22 cellular contexts compared by ENCODE assay signal in genomic region chr5:151890299-151890698, GRCh38. TPM values are rescaled to one million over a fixed set of nuclear protein-coding genes. Genes with fewer than 3 reads are reported as not detected.
DNase-seq lines count a peak whose midpoint lies in the region; ATAC-seq, FAIRE-seq and TF ChIP-seq lines count a peak whose summit lies in the region.
"Had no signal": no experiment of that assay in that cellular context is flagged by ENCODE, and none has a peak within 500 bp of the region (broad histone marks: within the 10 kb centered on the region; RNA-seq: fewer than 3 reads in every experiment).

No MANE protein-coding gene starts in this region.

- H3K36me3 Mint-ChIP-seq in GM23338 (ENCODE audit: low read depth) (no peaks in the 10 kb centered on the region), neural progenitor cell (no peaks in the 10 kb centered on the region), mesothelial cell of epicardium (no peaks in the 10 kb centered on the region)

- WGBS in GM12878 (ENCODE audit: insufficient coverage, insufficient replicate concordance, low lambda C conversion rate, missing lambda C conversion rate), result 2% methylated on average over 3 of the region's 3 CpGs

- H3K36me3 ChIP-seq in GM23338 (ENCODE audit: insufficient read depth) (no peaks in the 10 kb centered on the region), GM12878 (ENCODE audit: control insufficient read depth in 2 of 2, insufficient read depth in 2 of 2, low read length in 1 of 2) (no peaks in the 10 kb centered on the region), neural progenitor cell (no peaks in the 10 kb centered on the region)

- SMC1A ChIA-PET in GM12878 (lab: Charles Lee; ENCODE audit: uncharacterized antibody, unreplicated experiment), result interaction anchor here (0.6 to 1.2 kb wide), 2 partner anchors 8 to 196 kb away, joined by 3 read pairs; no protein-coding TSS in a partner anchor

- H3K27me3 Mint-ChIP-seq in GM23338 (ENCODE audit: insufficient read depth, low read depth, poor library complexity) (peaks cover 7% of the 10 kb centered on the region), neural progenitor cell (ENCODE audit: insufficient read depth, low read depth) (peaks cover 8% of the 10 kb centered on the region), mesothelial cell of epicardium (ENCODE audit: low read depth) (no peaks in the 10 kb centered on the region)
- H3K27me3 Mint-ChIP-seq: CD4-positive, alpha-beta T cell had no signal

- H3K4me2 ChIP-seq in GM23338 (no peak overlapping the region), GM12878 (ENCODE audit: control insufficient read depth, insufficient read depth) (no peak overlapping the region), neural progenitor cell (peak overlapping the region; percentile 72)

- in situ Hi-C loops in GM12878 (cut with MboI), result no loop called here

- TF ChIP-seq EP300 in GM12878 (IDR thresholded peaks at IDR 0.05; ENCODE audit: borderline replicate concordance in 1 of 2, control insufficient read depth in 1 of 2, low read depth in 2 of 2, low read length in 2 of 2), result no peak

- H3K9me3 Mint-ChIP-seq in GM23338, result no peaks in the 10 kb centered on the region
- H3K9me3 Mint-ChIP-seq in neural progenitor cell, result no peaks in the 10 kb centered on the region
- peaks cover 7% of the 10 kb centered on the region for H3K9me3 Mint-ChIP-seq in mesothelial cell of epicardium
- H3K9me3 Mint-ChIP-seq: CD4-positive, alpha-beta T cell; HFFc6 had no signal

- no peak overlapping the region for H3K27ac Mint-ChIP-seq in GM23338
- H3K27ac Mint-ChIP-seq in neural progenitor cell, result no peak overlapping the region
- H3K27ac Mint-ChIP-seq in mesothelial cell of epicardium, result no peak overlapping the region
- H3K27ac Mint-ChIP-seq: CD4-positive, alpha-beta T cell; HFFc6 had no signal

- FAIRE-seq in D721Med (lab: Jason Lieb, UNC) (no peak), GM12878 (lab: Jason Lieb, UNC) (no peak)

- H3K27me3 ChIP-seq in GM23338 (ENCODE audit: insufficient read depth), result no peaks in the 10 kb centered on the region
- H3K27me3 ChIP-seq in GM12878 (replicated peaks in 1 of 2; ENCODE audit: control insufficient read depth in 2 of 2, insufficient read depth in 2 of 2, low read length in 1 of 2), result no peaks in the 10 kb centered on the region
- peaks cover 61% of the 10 kb centered on the region for H3K27me3 ChIP-seq in neural progenitor cell

- RAD21 ChIA-PET in GM12878 (lab: Charles Lee; ENCODE audit: unreplicated experiment), result interaction anchor here (1.4 kb wide), 1 partner anchor 13 kb away, joined by 5 read pairs; no protein-coding TSS in a partner anchor

- DNase-seq in D721Med (ENCODE audit: insufficient read length, low spot score), result no peak
- DNase-seq in GM23338 (ENCODE audit: low spot score), result no peak
- DNase-seq in GM12878 (ENCODE audit: low read depth, low spot score), result no peak
- peak; percentile 28 for DNase-seq in neural progenitor cell (ENCODE audit: low spot score)
- no peak for DNase-seq in NCI-H2081 treated with DMSO at 0.1 percent for 48 hours (lab: John Stamatoyannopoulos, UW)
- DNase-seq in mesothelial cell of epicardium (ENCODE audit: low spot score in 2 of 2, unreplicated experiment in 2 of 2), result no peak
- no peak for DNase-seq in stimulated activated CD4-positive, alpha-beta T cell treated with anti-CD3 and anti-CD28 coated beads, Interleukin-4, amount 100 ng/mL, for 1 hour
- DNase-seq: CD4-positive, alpha-beta T cell; COR-L47; DMS153; GF-D8; H7; HFFc6; Karpas-422; NCI-H187; NCI-H510A; NCI-H748 treated with DMSO at 0.1 percent for 48 hours; PC-3; SHP77 had no signal

- ATAC-seq in GM23338 (peak; percentile 61), GM12878 (no peak)
- ATAC-seq: PC-3 had no signal

- peaks cover 19% of the 10 kb centered on the region for H3K9me2 ChIP-seq in GM23338 (ENCODE audit: insufficient read depth)

- no peaks in the 10 kb centered on the region for H3K4me1 ChIP-seq in GM23338 (ENCODE audit: insufficient read depth)
- H3K4me1 ChIP-seq in GM12878 (ENCODE audit: control insufficient read depth, insufficient read depth, low read length), result no peaks in the 10 kb centered on the region
- peaks cover 25% of the 10 kb centered on the region for H3K4me1 ChIP-seq in neural progenitor cell

- intact Hi-C loops in GM12878 (cut with micrococcal nuclease; ENCODE audit: unreplicated experiment), result no loop called here

- BruUV-seq in GM12878 (replicated peaks; lab: Mats Ljungman, UMichigan), result no TSS peak

- POLR2A ChIA-PET in GM12878 (lab: Charles Lee), result no interaction called here

- no peak overlapping the region for H3K4me3 Mint-ChIP-seq in GM23338
- no peak overlapping the region for H3K4me3 Mint-ChIP-seq in neural progenitor cell
- H3K4me3 Mint-ChIP-seq in mesothelial cell of epicardium, result no peak overlapping the region
- H3K4me3 Mint-ChIP-seq: CD4-positive, alpha-beta T cell; HFFc6 had no signal

- H3K27ac ChIP-seq in GM23338 (ENCODE audit: low read depth) (no peak overlapping the region), GM12878 (ENCODE audit: control insufficient read depth, insufficient read depth) (no peak overlapping the region), neural progenitor cell (no peak overlapping the region)

- H2AFZ ChIP-seq in GM23338 (no peak overlapping the region), GM12878 (ENCODE audit: control insufficient read depth, low read depth, low read length) (no peak overlapping the region), neural progenitor cell (replicated peaks) (no peak overlapping the region)

- H3K9ac ChIP-seq in GM12878 (ENCODE audit: control insufficient read depth, insufficient read depth, low read length) (no peak overlapping the region), neural progenitor cell (no peak overlapping the region)

- CTCF ChIA-PET in GM12878 (lab: Yijun Ruan, JAX), result interaction anchor here (0.9 to 1.6 kb wide), 2 partner anchors 15 to 252 kb away, joined by 4 read pairs; no protein-coding TSS in a partner anchor

- 0 out of 2 replicates have a peak, but pooled peaks have one; percentile 14 for TF ChIP-seq RAD21 in GM12878 (IDR thresholded peaks at IDR 0.05; ENCODE audit: insufficient read depth, low read depth, low read length)

- H3K4me1 Mint-ChIP-seq in GM23338 (peaks cover 26% of the 10 kb centered on the region), neural progenitor cell (peaks cover 29% of the 10 kb centered on the region), mesothelial cell of epicardium (peaks cover 8% of the 10 kb centered on the region)

- no peaks in the 10 kb centered on the region for H3K79me2 ChIP-seq in GM23338 (replicated peaks; ENCODE audit: insufficient read depth)
- no peaks in the 10 kb centered on the region for H3K79me2 ChIP-seq in GM12878 (ENCODE audit: control insufficient read depth, insufficient read depth, low read length)
- H3K79me2 ChIP-seq in neural progenitor cell (ENCODE audit: low read depth), result no peaks in the 10 kb centered on the region

- H3K4me3 ChIP-seq in GM23338 (no peak overlapping the region), GM12878 (no peak overlapping the region), neural progenitor cell (no peak overlapping the region)

- no peak for TF ChIP-seq POLR2A in GM12878 (IDR thresholded peaks at IDR 0.05; ENCODE audit: low read depth, low read length)

- no peaks in the 10 kb centered on the region for H3K9me3 ChIP-seq in GM12878 (replicated peaks; ENCODE audit: control insufficient read depth, insufficient read depth, low read length)
- no peaks in the 10 kb centered on the region for H3K9me3 ChIP-seq in neural progenitor cell (ENCODE audit: low read depth)

- peak; percentile 6 for TF ChIP-seq CTCF in D721Med (IDR thresholded peaks at IDR 0.05; ENCODE audit: insufficient read depth, missing control alignments)
- peak; percentile 29 to 35; a peak in 2 of 4 replicates for TF ChIP-seq CTCF in GM23338 (conservative IDR thresholded peaks at IDR 0.05; ENCODE audit: low read depth in 2 of 2)
- TF ChIP-seq CTCF in GM12878 (IDR thresholded peaks at IDR 0.05 in 2 of 3, conservative IDR thresholded peaks at IDR 0.05 in 1 of 3; ENCODE audit: control insufficient read depth in 2 of 3, extremely low read depth in 1 of 3, insufficient read depth in 1 of 3, low read depth in 3 of 3, low read length in 3 of 3), result no peak
- peak; percentile 36 for TF ChIP-seq CTCF in neural progenitor cell (IDR thresholded peaks at IDR 0.05)
- TF ChIP-seq CTCF in mesothelial cell of epicardium (IDR thresholded peaks at IDR 0.05; ENCODE audit: unreplicated experiment), result no peak

- H4K20me1 ChIP-seq in GM23338 (replicated peaks; ENCODE audit: insufficient read depth) (no peaks in the 10 kb centered on the region), GM12878 (ENCODE audit: control insufficient read depth, insufficient read depth) (no peaks in the 10 kb centered on the region), neural progenitor cell (ENCODE audit: low read depth) (no peaks in the 10 kb centered on the region)

- H3F3A ChIP-seq in GM23338 (replicated peaks; ENCODE audit: low read depth) (no peaks in the 10 kb centered on the region), neural progenitor cell (ENCODE audit: low read depth) (peaks cover 10% of the 10 kb centered on the region)

RNA-seq across cellular contexts. Expression of gene GLRA1, which starts 34.4 kb away (rescaled TPM):
- total RNA-seq in GM23338 (2014; rRNA removed; shearing (Covaris generic)), result not detected in 2 replicates
- polyA plus RNA-seq in GM23338 (2016; fragmentation: Nextera tagmentation; extraction: Ambion mirVana) (not detected in 2 replicates), GM12878 (2011; rRNA removed) (not detected in 2 replicates), GM12878 (2014; fragmentation: Illumina TruSeq; extraction: Trizol) (not detected in 2 replicates), GM12878 (2014; fragmentation: Nextera tagmentation; extraction: Ambion mirVana) (not detected), GM12878 (2014; rRNA removed) (not detected in 2 replicates), GM12878 (2016; fragmentation: Nextera tagmentation; extraction: Ambion mirVana) (not detected)
- not detected in 2 replicates for total RNA-seq in GM12878 (2013; cell fraction: nucleolus; rRNA removed)
- total RNA-seq in GM12878 (2014; rRNA removed) (not detected in 2 replicates), GM12878 (2014; rRNA removed; fragmentation: Illumina TruSeq; extraction: Trizol) (not detected in 2 replicates), GM12878 (2021) (not detected in 2 replicates), neural progenitor cell (ENCODE audit: low replicate concordance) (not detected in 2 replicates), mesothelial cell of epicardium (not detected in 3 replicates)
- not detected for polyA plus RNA-seq in GM12878 (2011; ENCODE audit: low read depth)
- not detected in 2 replicates for polyA plus RNA-seq in GM12878 (2011; cell fraction: cytosol; rRNA removed)
- polyA plus RNA-seq in GM12878 (2011; cell fraction: nucleus; rRNA removed), result not detected in 2 replicates
- not detected in 2 replicates for polyA plus RNA-seq in GM12878 (2012)
- polyA minus RNA-seq in GM12878 (2011; rRNA and poly(A)+ RNA removed), result not detected in 2 replicates
- not detected in 2 replicates for polyA minus RNA-seq in GM12878 (2011; cell fraction: cytosol; rRNA and poly(A)+ RNA removed)
- not detected in 2 replicates for polyA minus RNA-seq in GM12878 (2011; cell fraction: nucleus; rRNA and poly(A)+ RNA removed)
- total RNA-seq: CD4-positive, alpha-beta T cell; H7; HFFc6; M059J; PC-3; RPMI7951 had no signal
- polyA plus RNA-seq: BJ had no signal

Comparison
In these comparisons a context has a peak if more than half of its experiments do, and no peak if none do; other contexts are left out.
1. CTCF ChIP-seq: peak in D721Med (single experiment), GM23338 (2 of 2) and neural progenitor cell (single experiment); none in GM12878 (0 of 3) and mesothelial cell of epicardium (single experiment).